ENCODE assay signal across 10 cellular contexts in genomic region chr9:89408628-89409101, GRCh38.
A peak's percentile ranks its signal among the peaks of the same experiment; 100 is the strongest.
DNase-seq lines count a peak whose midpoint lies in the region; TF ChIP-seq lines count a peak whose summit lies in the region.
"Had no signal": no experiment of that assay in that cellular context is flagged by ENCODE, and none has a peak within 500 bp of the region (broad histone marks: within the 10 kb centered on the region; RNA-seq: fewer than 3 reads in every experiment).

No MANE protein-coding gene starts in this region.

- DNase-seq in Jurkat, Clone E6-1 (ENCODE audit: low read depth, low spot score), result peak; percentile 94
- peak; percentile 84 for DNase-seq in activated CD8-positive, alpha-beta memory T cell treated with anti-CD3 and anti-CD28 coated beads for 24 hours
- DNase-seq in glomerular visceral epithelial cell (ENCODE audit: extremely low spot score), result peak; percentile 62
- no peak for DNase-seq in D341Med (ENCODE audit: low spot score)
- DNase-seq in NCI-H1436 treated with DMSO at 0.1 percent for 48 hours (lab: John Stamatoyannopoulos, UW), result no peak
- no peak for DNase-seq in NOMO-1 treated with dmso at 0.1 percent for 144 hours (lab: John Stamatoyannopoulos, UW; ENCODE audit: unreplicated experiment)
- DNase-seq in lower leg skin (ENCODE audit: low spot score in 2 of 2), result no peak

- TF ChIP-seq CTCF in lower leg skin (IDR thresholded peaks at IDR 0.05), result no peak

- TF ChIP-seq POLR2A in lower leg skin (IDR thresholded peaks at IDR 0.05), result no peak

- peak overlapping the region; percentile 10 for H3K27ac ChIP-seq in temporal lobe (ENCODE audit: low read depth, low read length)

- H3K4me3 ChIP-seq in Jurkat, Clone E6-1 (ENCODE audit: low read length), result peak overlapping the region; percentile 36
- no peak overlapping the region for H3K4me3 ChIP-seq in lower leg skin (ENCODE audit: low read depth, poor library complexity, severe bottlenecking)
- H3K4me3 ChIP-seq: K562, skin epidermis had no signal

- 68 to 73% methylated on average over 12 of the region's 12 CpGs for WGBS in lower leg skin, 2 donors

- intact Hi-C loops in lower leg skin (cut with DNase I; ENCODE audit: low total_unique reads), result no loop called here

Comparison
In these comparisons a context has a peak if more than half of its experiments do, and no peak if none do; other contexts are left out.
1. DNase-seq: peak in Jurkat, Clone E6-1 (single experiment), activated CD8-positive, alpha-beta memory T cell treated with anti-CD3 and anti-CD28 coated beads for 24 hours (single experiment) and glomerular visceral epithelial cell (single experiment); none in D341Med (single experiment), NCI-H1436 treated with DMSO at 0.1 percent for 48 hours (single experiment), NOMO-1 treated with dmso at 0.1 percent for 144 hours (single experiment) and lower leg skin (0 of 2).